ENCODE assay signal across 8 cellular contexts in genomic region chr15:41773332-41773728, GRCh38. TPM values are rescaled to one million over a fixed set of nuclear protein-coding genes. Genes with fewer than 3 reads are reported as not detected.
DNase-seq lines count a peak whose midpoint lies in the region; ATAC-seq and TF ChIP-seq lines count a peak whose summit lies in the region.

No MANE protein-coding gene starts in this region.

- H3K36me3 ChIP-seq in BLaER1 treated with 17β-estradiol and CSF1 and Interleukin-3, amounts not matched to agents 10 nM and 100 nM = peaks cover 10 to 24% (median 12%) of the 10 kb centered on the region in 11 experiments; a peak in 18 of 22 replicates
- H3K36me3 ChIP-seq in Loucy (ENCODE audit: insufficient read depth, low read length) (peaks cover 3% of the 10 kb centered on the region; the same call in 1 of the 2 replicates), neuron (ENCODE audit: insufficient read depth, low read length) (peaks cover 9% of the 10 kb centered on the region)

- H3K27me3 ChIP-seq in BLaER1 treated with 17β-estradiol and CSF1 and Interleukin-3, amounts not matched to agents 10 nM and 100 nM = no peaks in the 10 kb centered on the region
- H3K27me3 ChIP-seq in Loucy (ENCODE audit: insufficient read depth, low read length, poor library complexity, severe bottlenecking) (no peaks in the 10 kb centered on the region), dorsolateral prefrontal cortex (no peaks in the 10 kb centered on the region), neuron (ENCODE audit: insufficient read depth, low read length) (no peaks in the 10 kb centered on the region)

- peaks cover 0 to 44% (median 6%) of the 10 kb centered on the region in 11 experiments; a peak in 10 of 22 replicates for H4K20me1 ChIP-seq in BLaER1 treated with 17β-estradiol and CSF1 and Interleukin-3, amounts not matched to agents 10 nM and 100 nM
- H4K20me1 ChIP-seq in Loucy (ENCODE audit: insufficient read depth, low read length, poor library complexity, severe bottlenecking) = no peaks in the 10 kb centered on the region

- H3F3A ChIP-seq in Loucy (ENCODE audit: low read depth) = no peaks in the 10 kb centered on the region; the same call in 1 of the 2 replicates

- peak overlapping the region; percentile 63 to 86 (median 74) for H3K4me3 ChIP-seq in BLaER1 treated with 17β-estradiol and CSF1 and Interleukin-3, amounts not matched to agents 10 nM and 100 nM
- peak overlapping the region; percentile 95 for H3K4me3 ChIP-seq in Loucy (ENCODE audit: low read length, poor library complexity, severe bottlenecking)
- H3K4me3 ChIP-seq in dorsolateral prefrontal cortex = peak overlapping the region in 50 of 59 donors; percentile 58 to 95 (median 87)
- H3K4me3 ChIP-seq in neuron (ENCODE audit: low read length) = peak overlapping the region; percentile 83

- TF ChIP-seq CTCF in Loucy (conservative IDR thresholded peaks at IDR 0.05; ENCODE audit: low read length) (no peak), dorsolateral prefrontal cortex (IDR thresholded peaks at IDR 0.05 in 54 of 56, conservative IDR thresholded peaks at IDR 0.05 in 2 of 56; ENCODE audit: low read depth in 1 of 56, partially characterized antibody in 56 of 56) (no peak)

- H3K9ac ChIP-seq in BLaER1 treated with 17β-estradiol and CSF1 and Interleukin-3, amounts not matched to agents 10 nM and 100 nM = peak overlapping the region; percentile 74 to 86 (median 82)
- peak overlapping the region; percentile 46 for H3K9ac ChIP-seq in Loucy (ENCODE audit: low read depth, low read length, poor library complexity, severe bottlenecking)

- no peaks in the 10 kb centered on the region for H3K9me2 ChIP-seq in Loucy (replicated peaks; ENCODE audit: low read depth, low read length)

- intact Hi-C loops in dorsolateral prefrontal cortex (cut with DNase I) = loop anchor here (5.0 to 10.0 kb wide), 2 partner anchors 149 to 199 kb away; partner anchors contain the start of gene EHD4 (in 1 of the 2)

- DNase-seq in dorsolateral prefrontal cortex (no peak), C1 segment of cervical spinal cord (lab: John Stamatoyannopoulos, UW) (no peak), NCI-H146 (lab: John Stamatoyannopoulos, UW) (no peak)
- DNase-seq in activated CD4-positive, alpha-beta T cell treated with anti-CD3 and anti-CD28 coated beads, Interleukin-2, amount 50 U/mL, for 48 hours = no peak

- H3K9me3 ChIP-seq in BLaER1 treated with 17β-estradiol and CSF1 and Interleukin-3, amounts not matched to agents 10 nM and 100 nM (replicated peaks in 1 of 11) = no peaks in the 10 kb centered on the region
- H3K9me3 ChIP-seq in Loucy (ENCODE audit: insufficient read depth, low read depth, low read length) = no peaks in the 10 kb centered on the region
- no peaks in the 10 kb centered on the region for H3K9me3 ChIP-seq in neuron (ENCODE audit: low read length)

- H3K4me1 ChIP-seq in BLaER1 treated with 17β-estradiol and CSF1 and Interleukin-3, amounts not matched to agents 10 nM and 100 nM = peaks cover 46 to 54% (median 51%) of the 10 kb centered on the region in 10 experiments
- H3K4me1 ChIP-seq in Loucy (ENCODE audit: insufficient read depth, low read length, poor library complexity, severe bottlenecking) (peaks cover 47% of the 10 kb centered on the region), neuron (ENCODE audit: insufficient read depth, low read length) (peaks cover 33% of the 10 kb centered on the region)

- H2AFZ ChIP-seq in Loucy (ENCODE audit: low read length) = no peak overlapping the region
- H2AFZ ChIP-seq in neuron (ENCODE audit: low read depth, low read length) = peak overlapping the region; percentile 6

- peak overlapping the region; percentile 63 to 82 (median 79); a peak in 20 of 22 replicates for H3K27ac ChIP-seq in BLaER1 treated with 17β-estradiol and CSF1 and Interleukin-3, amounts not matched to agents 10 nM and 100 nM
- peak overlapping the region in 55 of 59 donors; percentile 71 to 97 (median 92) for H3K27ac ChIP-seq in dorsolateral prefrontal cortex

- H3K79me2 ChIP-seq in Loucy (ENCODE audit: insufficient read depth, low read length) = peaks cover 35% of the 10 kb centered on the region; the same call in 1 of the 2 replicates

- ATAC-seq in HG02870 (IDR thresholded peaks at IDR 0.05; ENCODE audit: unreplicated experiment) = no peak

- H3K4me2 ChIP-seq in BLaER1 treated with 17β-estradiol and CSF1 and Interleukin-3, amounts not matched to agents 10 nM and 100 nM = peak overlapping the region; percentile 79 to 99 (median 95)
- peak overlapping the region; percentile 77 for H3K4me2 ChIP-seq in Loucy (ENCODE audit: low read depth, low read length, poor library complexity, severe bottlenecking)

RNA-seq across cellular contexts. Expression of gene MAPKBP1, which starts 1.0 kb away (rescaled TPM):
- total RNA-seq in dorsolateral prefrontal cortex = 100 to 1,000 TPM in 22 of 120 experiments, 10 to 100 TPM in 98; 50.5 to 136 (median 77.6) TPM

RNA-seq across cellular contexts. Expression of gene JMJD7, which starts 54.6 kb away (rescaled TPM):
- total RNA-seq in dorsolateral prefrontal cortex = 10 to 100 TPM; 13.4 to 55.9 (median 25.6) TPM
